In the genomic region with DNA sequence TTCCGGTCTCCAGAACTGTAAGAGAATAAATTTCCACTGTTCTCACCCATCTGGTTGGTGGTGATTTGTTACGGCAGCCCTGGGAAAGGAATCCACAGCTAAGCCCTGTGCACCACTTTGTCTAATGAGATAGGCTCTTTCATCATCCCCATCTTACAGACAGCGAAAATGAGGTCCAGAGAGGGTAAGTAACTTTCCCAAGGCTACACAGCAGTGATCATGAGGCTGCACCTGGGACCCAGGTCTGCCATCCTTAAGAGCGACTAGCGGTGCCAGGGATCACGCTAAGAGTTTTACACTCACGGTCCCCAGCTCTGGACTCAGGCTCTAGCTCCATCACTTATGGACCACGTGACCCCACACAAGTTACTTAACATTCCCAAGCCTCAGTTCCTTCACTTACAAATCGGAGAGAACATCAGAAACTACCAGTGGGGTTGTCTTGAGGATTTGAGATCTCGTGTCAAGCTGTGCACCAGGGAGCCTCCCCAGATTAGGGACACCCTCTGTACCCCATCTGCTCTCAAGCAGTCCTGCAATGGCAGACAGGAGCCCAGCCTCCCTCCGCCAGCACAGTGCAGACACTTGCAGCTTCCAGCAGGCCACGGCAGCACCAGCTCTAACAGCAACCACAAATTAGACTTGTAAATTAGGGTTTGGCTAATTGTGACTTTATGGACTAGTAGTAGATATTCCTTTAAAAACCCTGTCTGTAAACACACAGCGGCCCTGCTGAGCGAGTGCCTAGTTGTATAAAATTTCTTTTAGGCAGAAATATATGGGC, we compare ENCODE assay signal across 2 cellular contexts.
TF ChIP-seq lines count a peak whose summit lies in the region.

No MANE protein-coding gene starts in this region.

TF ChIP-seq in HepG2, 621 proteins besides CTCF, POLR2A, EP300 and RAD21:
- TF ChIP-seq POLR2G (IDR thresholded peaks at IDR 0.05; ENCODE audit: low read depth, low read length) (no peak), ZNF496 (CRISPR knock-in tag; IDR thresholded peaks at IDR 0.05; ENCODE audit: insufficient replicate concordance) (no peak), TRIM22 (IDR thresholded peaks at IDR 0.05) (no peak), ZNF768 (CRISPR knock-in tag; IDR thresholded peaks at IDR 0.05) (peak; percentile 61)

TF ChIP-seq in H1, 55 proteins besides CTCF, POLR2A, EP300 and RAD21:
- no peak for TF ChIP-seq TCF12 (IDR thresholded peaks at IDR 0.05; ENCODE audit: low read depth, low read length)
- no peak for TF ChIP-seq ZNF274 (IDR thresholded peaks at IDR 0.05; ENCODE audit: borderline replicate concordance, extremely low read depth, low read length)
- no peak for TF ChIP-seq SUZ12 (IDR thresholded peaks at IDR 0.05; ENCODE audit: low read length)
- no peak for TF ChIP-seq RNF2 (IDR thresholded peaks at IDR 0.05; ENCODE audit: borderline replicate concordance, low read depth, low read length, missing control alignments, poor library complexity, severe bottlenecking)
- TF ChIP-seq, protein P1, sequence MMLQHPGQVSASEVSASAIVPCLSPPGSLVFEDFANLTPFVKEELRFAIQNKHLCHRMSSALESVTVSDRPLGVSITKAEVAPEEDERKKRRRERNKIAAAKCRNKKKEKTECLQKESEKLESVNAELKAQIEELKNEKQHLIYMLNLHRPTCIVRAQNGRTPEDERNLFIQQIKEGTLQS (IDR thresholded peaks at IDR 0.05; ENCODE audit: insufficient read depth, low read depth, low read length): no peak
- no peak for TF ChIP-seq BCL11A (IDR thresholded peaks at IDR 0.05; ENCODE audit: low read depth in 2 of 2, low read length in 2 of 2)
- no peak for TF ChIP-seq BACH1 (IDR thresholded peaks at IDR 0.05; ENCODE audit: low read length)
- no peak for TF ChIP-seq HDAC2 (IDR thresholded peaks at IDR 0.05; ENCODE audit: borderline replicate concordance in 1 of 2, low read depth in 2 of 2, low read length in 2 of 2)
- TF ChIP-seq YY1 (IDR thresholded peaks at IDR 0.05; ENCODE audit: low read depth, low read length): no peak
- TF ChIP-seq POLR2AphosphoS5 (IDR thresholded peaks at IDR 0.05; ENCODE audit: low read depth, low read length): no peak
- no peak for TF ChIP-seq CEBPB (IDR thresholded peaks at IDR 0.05; ENCODE audit: low read depth, low read length)
- no peak for TF ChIP-seq CTBP2 (IDR thresholded peaks at IDR 0.05; ENCODE audit: borderline replicate concordance, insufficient read depth, insufficient read length, low read length)
- TF ChIP-seq MAX (IDR thresholded peaks at IDR 0.05): no peak
- TF ChIP-seq TEAD4 (IDR thresholded peaks at IDR 0.05; ENCODE audit: low read depth, low read length): no peak
- no peak for TF ChIP-seq SAP30 (IDR thresholded peaks at IDR 0.05; ENCODE audit: insufficient read depth, insufficient replicate concordance, low read length)
- TF ChIP-seq ASH2L (IDR thresholded peaks at IDR 0.05; ENCODE audit: low read length): no peak
- TF ChIP-seq CREB1 (IDR thresholded peaks at IDR 0.05): no peak
- TF ChIP-seq RFX5 (IDR thresholded peaks at IDR 0.05; ENCODE audit: borderline replicate concordance, low read depth, low read length): no peak
- TF ChIP-seq HDAC6 (IDR thresholded peaks at IDR 0.05; ENCODE audit: low read depth, low read length): no peak
